18 cellular contexts compared by ENCODE assay signal in the genomic region with DNA sequence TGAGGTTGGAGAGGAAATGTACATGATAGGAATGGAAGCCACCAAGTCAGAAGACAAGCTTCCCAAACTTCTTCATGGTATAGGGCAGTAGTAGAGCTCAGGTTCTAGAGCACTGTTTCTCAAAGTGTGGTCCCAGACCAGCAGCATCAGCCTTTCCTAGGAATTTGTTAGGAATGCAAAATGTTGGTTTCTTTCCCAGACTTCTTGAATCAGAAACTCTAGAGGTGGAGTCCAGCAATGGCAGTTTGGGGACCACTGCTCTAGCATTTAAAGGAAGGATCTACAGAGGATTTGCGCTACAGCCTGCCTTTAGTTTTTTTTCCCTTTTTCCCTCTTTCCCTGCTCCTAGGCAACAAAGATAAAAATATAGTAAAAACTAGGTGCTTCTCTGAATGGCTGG. TPM values are rescaled to one million over a fixed set of nuclear protein-coding genes. Genes with fewer than 3 reads are reported as not detected.
A peak's percentile ranks its signal among the peaks of the same experiment; 100 is the strongest.
DNase-seq lines count a peak whose midpoint lies in the region; ATAC-seq, FAIRE-seq and TF ChIP-seq lines count a peak whose summit lies in the region.
"Had no signal": no experiment of that assay in that cellular context is flagged by ENCODE, and none has a peak within 500 bp of the region (broad histone marks: within the 10 kb centered on the region; RNA-seq: fewer than 3 reads in every experiment).

No MANE protein-coding gene starts in this region.

- FAIRE-seq in small intestine (lab: Jason Lieb, UNC): no peak
- FAIRE-seq: HTR-8/SVneo had no signal

- no peak for ATAC-seq in GM19395 (IDR thresholded peaks at IDR 0.05; ENCODE audit: unreplicated experiment)
- ATAC-seq: Right ventricle myocardium inferior had no signal

- no peak overlapping the region for H3K27ac ChIP-seq in small intestine (ENCODE audit: low read depth in 1 of 2, low read length in 1 of 2)
- H3K27ac ChIP-seq: SK-N-MC had no signal

- H3K9me3 ChIP-seq in small intestine (ENCODE audit: control insufficient read depth, low read depth): no peaks in the 10 kb centered on the region

- no peak overlapping the region for H3K4me3 ChIP-seq in AG10803 (ENCODE audit: low read length)
- no peak overlapping the region for H3K4me3 ChIP-seq in fibroblast of the aortic adventitia (ENCODE audit: low read depth, low read length)
- H3K4me3 ChIP-seq in small intestine (ENCODE audit: low read depth in 1 of 2, low read length in 2 of 2): no peak overlapping the region
- H3K4me3 ChIP-seq: SK-N-MC had no signal

- DNase-seq in AG10803 (ENCODE audit: low read depth): peak; percentile 64
- DNase-seq in GM03348 (ENCODE audit: low spot score): peak; percentile 65
- peak; percentile 35 for DNase-seq in astrocyte of the hippocampus (ENCODE audit: low read depth, low spot score)
- DNase-seq in fibroblast of the aortic adventitia (ENCODE audit: low read depth): peak; percentile 58
- DNase-seq in HuH-7.5 (ENCODE audit: low spot score): no peak
- no peak for DNase-seq in small intestine
- DNase-seq: GF-D8, H9, NCI-H1105 treated with DMSO at 0.1 percent for 48 hours, NCI-H2081, NCI-H2171 treated with DMSO at 0.1 percent for 48 hours, NCI-H526 had no signal

- H3K36me3 ChIP-seq in small intestine (ENCODE audit: control insufficient read depth in 2 of 2, insufficient read depth in 2 of 2, low read length in 2 of 2): no peaks in the 10 kb centered on the region

- peaks cover 0 to 2% of the 10 kb centered on the region in 2 donors for H3K27me3 ChIP-seq in small intestine (ENCODE audit: control insufficient read depth in 2 of 2, insufficient read depth in 2 of 2, low read length in 2 of 2)

- TF ChIP-seq CTCF in AG10803 (conservative IDR thresholded peaks at IDR 0.05; ENCODE audit: low read length) (peak; percentile 43), fibroblast of the aortic adventitia (IDR thresholded peaks at IDR 0.05; ENCODE audit: insufficient read depth, low read length) (peak; percentile 37)

- H3K4me1 ChIP-seq in small intestine (ENCODE audit: control insufficient read depth in 2 of 2, insufficient read depth in 1 of 2, low read depth in 1 of 2, low read length in 1 of 2): no peaks in the 10 kb centered on the region

- WGBS in small intestine, 3 donors: 92 to 96% (median 95%) methylated on average over 1 of the region's 1 CpG

RNA-seq across cellular contexts. Expression of a gene that starts 17.0 kb away (rescaled TPM):
- total RNA-seq in fibroblast of the aortic adventitia (ENCODE audit: low replicate concordance): not detected in 2 replicates
- 1 to 10 TPM in 1 of 3 donors, not detected in 2; 3.3 TPM for polyA plus RNA-seq in small intestine
- total RNA-seq: H9, Right ventricle myocardium inferior had no signal
- polyA plus RNA-seq: CD14-positive monocyte, IgD-negative memory B cell had no signal

RNA-seq across cellular contexts. Expression of a gene that starts 48.3 kb away (rescaled TPM):
- total RNA-seq in fibroblast of the aortic adventitia (ENCODE audit: low replicate concordance): 3.3 TPM in 1 of 2 replicates, not detected in the other
- polyA plus RNA-seq in small intestine: 10 to 100 TPM in 1 of 3 donors, 1 to 10 TPM in 1, not detected in 1; 1.1 to 28.2 TPM
- total RNA-seq: H9, Right ventricle myocardium inferior had no signal
- polyA plus RNA-seq: CD14-positive monocyte, IgD-negative memory B cell had no signal

Comparison
In these comparisons a context has a peak if more than half of its experiments do, and no peak if none do; other contexts are left out.
1. DNase-seq: peak in AG10803 (single experiment), GM03348 (single experiment), astrocyte of the hippocampus (single experiment) and fibroblast of the aortic adventitia (single experiment); none in HuH-7.5 (single experiment) and small intestine (single experiment).